In the genomic region with DNA sequence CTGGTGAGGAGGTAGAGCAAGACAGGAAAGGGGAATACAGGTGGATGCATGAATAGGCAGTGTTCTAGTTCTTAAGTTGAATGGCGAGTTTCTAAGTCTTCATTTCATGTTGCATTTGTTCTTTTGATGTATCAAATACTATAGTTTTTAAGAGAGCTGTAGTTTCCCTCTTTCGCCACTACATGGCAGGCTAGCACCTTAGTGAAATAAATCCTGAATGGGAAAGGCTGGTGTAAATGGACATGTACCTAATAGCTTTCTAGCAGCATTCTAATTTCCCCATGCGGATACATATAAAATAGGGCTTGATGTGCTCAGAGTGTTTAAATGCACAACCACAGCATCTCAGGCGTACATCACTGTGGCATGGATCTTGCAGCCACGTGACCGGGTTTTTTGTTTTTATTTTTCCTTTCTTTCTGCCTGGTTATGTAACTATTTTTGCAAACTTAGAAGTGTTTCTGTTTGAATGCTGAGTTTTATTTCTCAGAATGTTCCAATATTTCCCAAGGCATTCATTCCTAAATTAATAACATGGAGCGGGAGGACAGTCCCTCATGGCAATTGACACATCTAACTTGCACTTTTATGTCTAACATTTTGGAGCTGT, we compare ENCODE assay signal across 1 cellular context.
TF ChIP-seq lines count a peak whose summit lies in the region.

No MANE protein-coding gene starts in this region.

TF ChIP-seq in HCT116, 20 proteins besides CTCF, POLR2A, EP300 and RAD21:
- TF ChIP-seq, protein P1, sequence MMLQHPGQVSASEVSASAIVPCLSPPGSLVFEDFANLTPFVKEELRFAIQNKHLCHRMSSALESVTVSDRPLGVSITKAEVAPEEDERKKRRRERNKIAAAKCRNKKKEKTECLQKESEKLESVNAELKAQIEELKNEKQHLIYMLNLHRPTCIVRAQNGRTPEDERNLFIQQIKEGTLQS (IDR thresholded peaks at IDR 0.05): no peak
- TF ChIP-seq YY1 (IDR thresholded peaks at IDR 0.05; ENCODE audit: extremely low read depth, insufficient replicate concordance, low read depth, low read length) (no peak), ELF1 (IDR thresholded peaks at IDR 0.05; ENCODE audit: borderline replicate concordance, low read depth) (no peak), EZH2 (IDR thresholded peaks at IDR 0.05) (no peak), CBX3 (IDR thresholded peaks at IDR 0.05; ENCODE audit: low read depth) (0 out of 2 replicates have a peak, but pooled peaks have one; percentile 30)
